Comparison of ENCODE assay signal across 10 cellular contexts in the genomic region with DNA sequence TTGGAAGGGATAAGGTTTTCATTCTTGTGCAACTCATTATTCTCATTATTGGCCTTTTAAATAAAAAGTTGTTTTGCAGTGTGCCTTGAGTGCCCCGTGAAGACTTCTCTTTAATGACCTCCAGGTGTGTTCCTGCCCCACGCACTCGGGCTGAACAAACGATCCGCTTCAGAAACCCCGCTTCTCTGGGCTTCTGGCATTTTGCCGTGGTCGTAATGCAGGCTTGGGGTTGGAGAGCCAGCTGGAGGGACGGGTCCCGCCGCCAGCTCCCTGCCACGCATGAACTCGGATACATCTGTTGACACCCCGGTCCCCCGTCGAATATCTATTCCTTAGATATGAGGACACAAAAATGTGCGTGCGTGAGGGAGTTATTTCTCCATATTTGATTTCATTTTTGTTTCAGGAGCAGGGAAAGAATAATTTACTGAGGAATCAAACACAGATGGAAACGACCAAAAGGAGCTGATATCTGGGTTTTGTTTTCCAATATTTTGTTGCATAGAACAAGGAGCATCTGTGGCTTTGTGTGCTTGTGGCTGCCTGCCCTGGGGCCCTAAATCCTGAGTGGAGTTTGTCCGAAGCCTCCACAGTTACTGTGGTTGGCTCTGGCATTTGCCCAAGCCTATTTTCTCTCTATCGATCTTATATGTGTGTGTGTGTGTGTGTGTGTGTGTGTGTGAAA. TPM values are rescaled to one million over a fixed set of nuclear protein-coding genes. Genes with fewer than 3 reads are reported as not detected.
DNase-seq lines count a peak whose midpoint lies in the region; ATAC-seq and TF ChIP-seq lines count a peak whose summit lies in the region.
"Had no signal": no experiment of that assay in that cellular context is flagged by ENCODE, and none has a peak within 500 bp of the region (broad histone marks: within the 10 kb centered on the region; RNA-seq: fewer than 3 reads in every experiment).

No MANE protein-coding gene starts in this region.

- H3K23ac ChIP-seq in IMR-90 (ENCODE audit: low read depth, low read length): no peak overlapping the region; the same call in 1 of the 2 replicates

- H3K27ac ChIP-seq in IMR-90 (ENCODE audit: insufficient read depth, low read length): no peak overlapping the region
- H3K27ac ChIP-seq in OCI-LY1 (ENCODE audit: low read depth, low read length, poor library complexity, severe bottlenecking): peak overlapping the region; percentile 91
- peak overlapping the region in 3 of 4 donors; percentile 4 to 51 (median 17) for H3K27ac ChIP-seq in gastroesophageal sphincter
- peak overlapping the region; percentile 71 for H3K27ac ChIP-seq in suprapubic skin
- peak overlapping the region in 1 of 8 donors; percentile 9 for H3K27ac ChIP-seq in spleen

- no peak overlapping the region for H4K5ac ChIP-seq in IMR-90 (ENCODE audit: low read depth, low read length)

- no peaks in the 10 kb centered on the region for H3K9me2 ChIP-seq in OCI-LY1 (ENCODE audit: low read depth, low read length)

- no peak overlapping the region for H3K56ac ChIP-seq in IMR-90 (ENCODE audit: extremely low read depth, insufficient read depth, low read length)

- peaks cover 2% of the 10 kb centered on the region for H3K27me3 ChIP-seq in IMR-90 (ENCODE audit: control insufficient read depth, insufficient read depth, low read length)
- no peaks in the 10 kb centered on the region for H3K27me3 ChIP-seq in OCI-LY1 (ENCODE audit: insufficient read depth, low read length)
- no peaks in the 10 kb centered on the region for H3K27me3 ChIP-seq in gastroesophageal sphincter
- no peaks in the 10 kb centered on the region for H3K27me3 ChIP-seq in suprapubic skin
- no peaks in the 10 kb centered on the region for H3K27me3 ChIP-seq in spleen (replicated peaks in 1 of 7)

- H2BK20ac ChIP-seq in IMR-90 (ENCODE audit: low read depth, low read length): no peak overlapping the region

- no peak for TF ChIP-seq CTCF in IMR-90 (conservative IDR thresholded peaks at IDR 0.05; ENCODE audit: low read depth, low read length)
- no peak for TF ChIP-seq CTCF in OCI-LY1 (IDR thresholded peaks at IDR 0.05; ENCODE audit: low read length)
- no peak for TF ChIP-seq CTCF in gastroesophageal sphincter (IDR thresholded peaks at IDR 0.05)
- TF ChIP-seq CTCF in suprapubic skin (IDR thresholded peaks at IDR 0.05): no peak
- no peak for TF ChIP-seq CTCF in spleen (IDR thresholded peaks at IDR 0.05 in 8 of 11, conservative IDR thresholded peaks at IDR 0.05 in 3 of 11)

- H3K4me2 ChIP-seq in IMR-90 (ENCODE audit: low read depth, low read length): peak overlapping the region; percentile 81
- H3K4me2 ChIP-seq in OCI-LY1 (ENCODE audit: low read length): peak overlapping the region; percentile 56

- dilution Hi-C loops in IMR-90 (cut with HindIII; ENCODE audit: low sequenced_read_pairs, unreplicated experiment): no loop called here

- TF ChIP-seq RAD21 in IMR-90 (IDR thresholded peaks at IDR 0.05; ENCODE audit: low read length): no peak

- 24% methylated on average over 6 of the region's 21 CpGs; no CpG with 5 or more reads in 1 of the 2 experiments for WGBS in IMR-90 (ENCODE audit: extremely low coverage in 2 of 2, insufficient read length in 1 of 2), 2 experiments
- WGBS in gastroesophageal sphincter (ENCODE audit: low coverage in 1 of 2), 2 donors: 55 to 58% methylated on average over 16 to 21 of the region's 21 CpGs
- WGBS in suprapubic skin: 48% methylated on average over 21 of the region's 21 CpGs
- WGBS in spleen, 5 donors: 79 to 88% (median 84%) methylated on average over 21 of the region's 21 CpGs

- H4K91ac ChIP-seq in IMR-90 (ENCODE audit: insufficient read depth, low read depth, low read length): no peak overlapping the region

- H3K4me1 ChIP-seq in IMR-90 (ENCODE audit: control insufficient read depth, insufficient read depth, low read length): peaks cover 15% of the 10 kb centered on the region; the same call in 1 of the 2 replicates
- H3K4me1 ChIP-seq in OCI-LY1 (ENCODE audit: insufficient read depth, low read length, severe bottlenecking): peaks cover 38% of the 10 kb centered on the region
- peaks cover 4 to 61% (median 6%) of the 10 kb centered on the region in 3 donors for H3K4me1 ChIP-seq in gastroesophageal sphincter
- H3K4me1 ChIP-seq in suprapubic skin: peaks cover 43% of the 10 kb centered on the region
- H3K4me1 ChIP-seq in spleen: peaks cover 0 to 25% (median 6%) of the 10 kb centered on the region in 6 donors

- H2BK15ac ChIP-seq in IMR-90 (ENCODE audit: low read depth, low read length): no peak overlapping the region

- intact Hi-C loops in IMR-90 (cut with micrococcal nuclease) (no loop called here), spleen (cut with DNase I; ENCODE audit: low total_unique reads) (no loop called here)

- no peak for DNase-seq in IMR-90
- no peak for DNase-seq in suprapubic skin (ENCODE audit: low spot score in 2 of 2)
- no peak for DNase-seq in activated naive CD4-positive, alpha-beta T cell treated with anti-CD3 and anti-CD28 coated beads, Interleukin-2, amount 50 U/mL, for 16 hours
- DNase-seq in spleen: no peak
- DNase-seq: activated CD4-positive, alpha-beta memory T cell treated with anti-CD3 and anti-CD28 coated beads for 36 hours; activated naive CD8-positive, alpha-beta T cell treated with anti-CD3 and anti-CD28 coated beads, Interleukin-2, amount 10 ng/mL, durations not matched to agents 7 days and 5 days; KG1 had no signal

- peaks cover 6% of the 10 kb centered on the region; the same call in 1 of the 2 replicates for H3F3A ChIP-seq in OCI-LY1 (ENCODE audit: insufficient read depth, low read length)

- H2AFZ ChIP-seq in IMR-90 (replicated peaks; ENCODE audit: low read length, poor library complexity): peak overlapping the region; percentile 18
- H2AFZ ChIP-seq in OCI-LY1 (ENCODE audit: low read length): no peak overlapping the region

- peaks cover 5% of the 10 kb centered on the region; the same call in 1 of the 2 replicates for H3K36me3 ChIP-seq in IMR-90 (ENCODE audit: control insufficient read depth, insufficient read depth, low read length)
- no peaks in the 10 kb centered on the region for H3K36me3 ChIP-seq in OCI-LY1 (ENCODE audit: insufficient read depth, low read length)
- peaks cover 0 to 15% of the 10 kb centered on the region in 2 donors for H3K36me3 ChIP-seq in gastroesophageal sphincter
- no peaks in the 10 kb centered on the region for H3K36me3 ChIP-seq in suprapubic skin
- H3K36me3 ChIP-seq in spleen: peaks cover 0 to 9% (median 0%) of the 10 kb centered on the region in 6 donors

- H3K79me1 ChIP-seq in IMR-90 (ENCODE audit: low read depth in 1 of 2, low read length in 2 of 2): no peaks in the 10 kb centered on the region

- no peak overlapping the region for H2BK5ac ChIP-seq in IMR-90 (ENCODE audit: low read depth, low read length, poor library complexity, severe bottlenecking)

- H3K9me1 ChIP-seq in IMR-90 (ENCODE audit: insufficient read depth, low read length): peaks cover 4% of the 10 kb centered on the region; the same call in 1 of the 2 replicates

- no peaks in the 10 kb centered on the region for H3K79me2 ChIP-seq in OCI-LY1 (ENCODE audit: insufficient read depth, low read length)

- TF ChIP-seq POLR2A in IMR-90 (IDR thresholded peaks at IDR 0.05; ENCODE audit: low read depth, low read length): no peak
- no peak for TF ChIP-seq POLR2A in gastroesophageal sphincter (IDR thresholded peaks at IDR 0.05)
- no peak for TF ChIP-seq POLR2A in suprapubic skin (IDR thresholded peaks at IDR 0.05)
- TF ChIP-seq POLR2A in spleen (IDR thresholded peaks at IDR 0.05): no peak

- H4K20me1 ChIP-seq in IMR-90 (ENCODE audit: insufficient read depth, low read length): peaks cover 7% of the 10 kb centered on the region
- no peaks in the 10 kb centered on the region for H4K20me1 ChIP-seq in OCI-LY1 (ENCODE audit: insufficient read depth, low read length)

- no peak overlapping the region for H3K18ac ChIP-seq in IMR-90 (ENCODE audit: low read depth, low read length)

- H2BK120ac ChIP-seq in IMR-90 (ENCODE audit: low read depth, low read length): no peak overlapping the region

- POLR2A ChIA-PET in IMR-90 (lab: Charles Lee; ENCODE audit: unreplicated experiment): no interaction called here

- H3K14ac ChIP-seq in IMR-90 (replicated peaks; ENCODE audit: low read depth, low read length): no peak overlapping the region

- H3K9me3 ChIP-seq in IMR-90 (ENCODE audit: control insufficient read depth, insufficient read depth, low read length) (no peaks in the 10 kb centered on the region), OCI-LY1 (ENCODE audit: low read length) (no peaks in the 10 kb centered on the region), gastroesophageal sphincter (no peaks in the 10 kb centered on the region), suprapubic skin (no peaks in the 10 kb centered on the region), spleen (no peaks in the 10 kb centered on the region)

- H3K4me3 ChIP-seq in IMR-90 (ENCODE audit: insufficient read depth, low read depth, low read length) (no peak overlapping the region), OCI-LY1 (ENCODE audit: low read depth, low read length, poor library complexity, severe bottlenecking) (peak overlapping the region; percentile 2), gastroesophageal sphincter (no peak overlapping the region), suprapubic skin (peak overlapping the region; percentile 20), spleen (no peak overlapping the region)

- TF ChIP-seq EP300 in gastroesophageal sphincter (IDR thresholded peaks at IDR 0.05) (no peak), suprapubic skin (IDR thresholded peaks at IDR 0.05) (no peak)

- no peak overlapping the region for H3K9ac ChIP-seq in IMR-90 (ENCODE audit: low read depth, low read length)
- peak overlapping the region; percentile 49; the same call in 1 of the 2 replicates for H3K9ac ChIP-seq in OCI-LY1 (ENCODE audit: low read length)

- no TSS peak for BruUV-seq in IMR-90 (replicated peaks; lab: Mats Ljungman, UMichigan)

- in situ Hi-C loops in IMR-90 (cut with MboI; ENCODE audit: low sequenced_read_pairs): no loop called here

- no peak overlapping the region for H3K4ac ChIP-seq in IMR-90 (ENCODE audit: low read depth, low read length)

- ATAC-seq in IMR-90 (ENCODE audit: low read depth) (no peak), gastroesophageal sphincter (no peak), HG02970 (IDR thresholded peaks at IDR 0.05; ENCODE audit: low FRiP score, unreplicated experiment) (no peak)

- no peak overlapping the region for H2AK5ac ChIP-seq in IMR-90 (ENCODE audit: low read depth, low read length)

- CTCF ChIA-PET in IMR-90 (lab: Yijun Ruan, JAX): no interaction called here

- no peak overlapping the region for H2AK9ac ChIP-seq in IMR-90 (replicated peaks; ENCODE audit: low read depth, low read length, poor library complexity)

- H4K8ac ChIP-seq in IMR-90 (ENCODE audit: low read depth in 2 of 2, low read length in 2 of 2): no peak overlapping the region

RNA-seq across cellular contexts. Expression of gene TTYH3, which starts 17.0 kb away (rescaled TPM):
- 5.6 and 6.1 TPM in 2 replicates for total RNA-seq in IMR-90 (2012; rRNA removed)
- polyA plus RNA-seq in IMR-90 (2012; rRNA removed): 82.6 and 106 TPM in 2 replicates
- polyA plus RNA-seq in IMR-90 (2012; cell fraction: cytosol; rRNA removed): 56.1 and 135 TPM in 2 replicates
- polyA plus RNA-seq in IMR-90 (2012; cell fraction: nucleus; rRNA removed; ENCODE audit: low replicate concordance): 100 and 222 TPM in 2 replicates
- 10 to 100 TPM; 11.2 to 29.8 (median 16.9) TPM for total RNA-seq in gastroesophageal sphincter
- total RNA-seq in suprapubic skin: 10 to 100 TPM; 14.0 to 26.3 (median 19.5) TPM
- total RNA-seq in spleen: 100 to 1,000 TPM in 2 of 7 donors, 10 to 100 TPM in 5; 62.6 to 158 (median 86.0) TPM
- 10 to 100 TPM; 11.9 to 33.0 (median 13.1) TPM for polyA plus RNA-seq in spleen

RNA-seq across cellular contexts. Expression of gene IQCE, which starts 56.0 kb away (rescaled TPM):
- total RNA-seq in IMR-90 (2012; rRNA removed) (5.0 and 6.7 TPM in 2 replicates), gastroesophageal sphincter (10 to 100 TPM in 3 of 4 donors, 1 to 10 TPM in 1; 9.7 to 23.5 (median 15.6) TPM), suprapubic skin (10 to 100 TPM; 10.1 to 18.8 (median 15.7) TPM), spleen (10 to 100 TPM in 6 of 7 donors, 1 to 10 TPM in 1; 7.1 to 17.1 (median 13.2) TPM)
- polyA plus RNA-seq in IMR-90 (2012; rRNA removed) (6.3 and 8.1 TPM in 2 replicates), spleen (1 to 10 TPM; 1.2 to 4.4 (median 2.2) TPM)
- 3.9 and 16.6 TPM in 2 replicates for polyA plus RNA-seq in IMR-90 (2012; cell fraction: cytosol; rRNA removed)
- 15.9 and 17.4 TPM in 2 replicates for polyA plus RNA-seq in IMR-90 (2012; cell fraction: nucleus; rRNA removed; ENCODE audit: low replicate concordance)

RNA-seq across cellular contexts. Expression of gene BRAT1, which starts 59.5 kb away (rescaled TPM):
- 5.8 and 6.8 TPM in 2 replicates for total RNA-seq in IMR-90 (2012; rRNA removed)
- polyA plus RNA-seq in IMR-90 (2012; rRNA removed): 21.9 and 27.5 TPM in 2 replicates
- polyA plus RNA-seq in IMR-90 (2012; cell fraction: cytosol; rRNA removed): 19.5 and 22.3 TPM in 2 replicates
- polyA plus RNA-seq in IMR-90 (2012; cell fraction: nucleus; rRNA removed; ENCODE audit: low replicate concordance): 62.8 and 177 TPM in 2 replicates
- 10 to 100 TPM; 19.9 to 36.0 (median 32.4) TPM for total RNA-seq in gastroesophageal sphincter
- 10 to 100 TPM; 51.5 to 79.3 (median 63.3) TPM for total RNA-seq in suprapubic skin
- total RNA-seq in spleen: 10 to 100 TPM; 25.3 to 37.3 (median 32.2) TPM
- 10 to 100 TPM; 26.6 to 50.9 (median 48.9) TPM for polyA plus RNA-seq in spleen

Comparison
In these comparisons a context has a peak if more than half of its experiments do, and no peak if none do; other contexts are left out.
1. H3K4me3 ChIP-seq: peak in OCI-LY1 (single experiment) and suprapubic skin (single experiment); none in IMR-90 (single experiment), gastroesophageal sphincter (0 of 2) and spleen (0 of 8).